In the genomic region with DNA sequence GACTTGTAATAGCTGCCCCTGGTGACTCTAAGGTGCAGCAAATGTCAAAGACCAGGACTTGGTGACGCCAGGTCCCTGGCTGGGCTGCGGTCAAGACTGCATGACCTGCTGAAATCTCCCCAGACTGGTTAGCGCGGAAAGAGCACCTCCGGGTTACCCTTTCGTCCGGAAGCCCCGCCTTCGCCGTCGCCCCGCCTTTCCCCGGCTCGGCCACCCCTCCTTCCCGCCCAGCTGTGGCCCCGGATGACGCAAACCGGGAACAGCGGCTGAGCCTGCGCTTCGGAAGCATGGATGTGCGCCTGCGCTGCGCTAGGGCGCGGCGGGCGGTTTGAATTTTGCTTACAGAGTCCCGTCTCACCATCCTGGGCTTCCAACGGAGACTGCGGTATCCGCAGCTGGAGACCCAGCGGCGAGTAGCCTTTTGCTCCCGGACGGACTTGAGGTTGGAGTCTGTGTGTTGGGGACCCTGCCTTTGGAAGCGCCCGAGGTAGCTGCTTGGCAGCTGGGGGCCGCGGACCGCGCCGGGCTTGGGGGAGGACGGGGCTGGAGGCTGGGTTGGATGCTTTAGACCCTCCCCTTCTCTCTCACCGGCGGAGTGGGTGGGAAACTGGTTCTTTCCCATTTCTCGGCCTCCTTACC, we compare ENCODE assay signal across 1 cellular context.
A peak's percentile ranks its signal among the peaks of the same experiment; 100 is the strongest.
TF ChIP-seq lines count a peak whose summit lies in the region.

Gene SKA1, plus strand, starts transcription at position 294 of the 639 bp plus-strand sequence. CDS start 785 bp downstream, outside the sequence.

TF ChIP-seq in HepG2, 621 proteins besides CTCF, POLR2A, EP300 and RAD21 (continued from another document and continues in another):
- TF ChIP-seq, protein P1, sequence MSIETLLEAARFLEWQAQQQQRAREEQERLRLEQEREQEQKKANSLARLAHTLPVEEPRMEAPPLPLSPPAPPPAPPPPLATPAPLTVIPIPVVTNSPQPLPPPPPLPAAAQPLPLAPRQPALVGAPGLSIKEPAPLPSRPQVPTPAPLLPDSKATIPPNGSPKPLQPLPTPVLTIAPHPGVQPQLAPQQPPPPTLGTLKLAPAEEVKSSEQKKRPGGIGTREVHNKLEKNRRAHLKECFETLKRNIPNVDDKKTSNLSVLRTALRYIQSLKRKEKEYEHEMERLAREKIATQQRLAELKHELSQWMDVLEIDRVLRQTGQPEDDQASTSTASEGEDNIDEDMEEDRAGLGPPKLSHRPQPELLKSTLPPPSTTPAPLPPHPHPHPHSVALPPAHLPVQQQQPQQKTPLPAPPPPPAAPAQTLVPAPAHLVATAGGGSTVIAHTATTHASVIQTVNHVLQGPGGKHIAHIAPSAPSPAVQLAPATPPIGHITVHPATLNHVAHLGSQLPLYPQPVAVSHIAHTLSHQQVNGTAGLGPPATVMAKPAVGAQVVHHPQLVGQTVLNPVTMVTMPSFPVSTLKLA (IDR thresholded peaks at IDR 0.05) = no peak
- TF ChIP-seq SKIL (CRISPR knock-in tag; IDR thresholded peaks at IDR 0.05; ENCODE audit: borderline replicate concordance) = no peak
- no peak for TF ChIP-seq ZNF616 (CRISPR knock-in tag; IDR thresholded peaks at IDR 0.05; ENCODE audit: low read depth)
- 0 out of 2 replicates have a peak, but pooled peaks have one; percentile 48 for TF ChIP-seq HOMEZ (CRISPR knock-in tag; IDR thresholded peaks at IDR 0.05; ENCODE audit: low read depth)
- peak; percentile 60; the same call in 1 of the 2 replicates for TF ChIP-seq ZBTB4 (CRISPR knock-in tag; IDR thresholded peaks at IDR 0.05; ENCODE audit: borderline replicate concordance)
- TF ChIP-seq NPAS2 (CRISPR knock-in tag; IDR thresholded peaks at IDR 0.05; ENCODE audit: borderline replicate concordance) = no peak
- TF ChIP-seq ZSCAN12 (CRISPR knock-in tag; IDR thresholded peaks at IDR 0.05) = no peak
- TF ChIP-seq ZNF577 (CRISPR knock-in tag; IDR thresholded peaks at IDR 0.05; ENCODE audit: borderline replicate concordance, low read depth) = no peak
- TF ChIP-seq EZH2 (conservative IDR thresholded peaks at IDR 0.05; ENCODE audit: low read depth, low read length) = no peak
- no peak for TF ChIP-seq NKX3-1 (CRISPR knock-in tag; IDR thresholded peaks at IDR 0.05)
- TF ChIP-seq CREM (IDR thresholded peaks at IDR 0.05) = peak; percentile 45
- TF ChIP-seq CREM (CRISPR knock-in tag; IDR thresholded peaks at IDR 0.05) = no peak
- peak; percentile 51; the same call in 1 of the 2 replicates for TF ChIP-seq CCDC6 (CRISPR knock-in tag; IDR thresholded peaks at IDR 0.05)
- peak; percentile 64; the same call in 1 of the 2 replicates for TF ChIP-seq NFKB2 (CRISPR knock-in tag; IDR thresholded peaks at IDR 0.05; ENCODE audit: borderline replicate concordance)
- no peak for TF ChIP-seq MZF1 (CRISPR knock-in tag; IDR thresholded peaks at IDR 0.05; ENCODE audit: borderline replicate concordance)
- no peak for TF ChIP-seq ZNF850 (CRISPR knock-in tag; conservative IDR thresholded peaks at IDR 0.05)
- TF ChIP-seq ZNF30 (CRISPR knock-in tag; IDR thresholded peaks at IDR 0.05) = no peak
- TF ChIP-seq, protein P2, sequence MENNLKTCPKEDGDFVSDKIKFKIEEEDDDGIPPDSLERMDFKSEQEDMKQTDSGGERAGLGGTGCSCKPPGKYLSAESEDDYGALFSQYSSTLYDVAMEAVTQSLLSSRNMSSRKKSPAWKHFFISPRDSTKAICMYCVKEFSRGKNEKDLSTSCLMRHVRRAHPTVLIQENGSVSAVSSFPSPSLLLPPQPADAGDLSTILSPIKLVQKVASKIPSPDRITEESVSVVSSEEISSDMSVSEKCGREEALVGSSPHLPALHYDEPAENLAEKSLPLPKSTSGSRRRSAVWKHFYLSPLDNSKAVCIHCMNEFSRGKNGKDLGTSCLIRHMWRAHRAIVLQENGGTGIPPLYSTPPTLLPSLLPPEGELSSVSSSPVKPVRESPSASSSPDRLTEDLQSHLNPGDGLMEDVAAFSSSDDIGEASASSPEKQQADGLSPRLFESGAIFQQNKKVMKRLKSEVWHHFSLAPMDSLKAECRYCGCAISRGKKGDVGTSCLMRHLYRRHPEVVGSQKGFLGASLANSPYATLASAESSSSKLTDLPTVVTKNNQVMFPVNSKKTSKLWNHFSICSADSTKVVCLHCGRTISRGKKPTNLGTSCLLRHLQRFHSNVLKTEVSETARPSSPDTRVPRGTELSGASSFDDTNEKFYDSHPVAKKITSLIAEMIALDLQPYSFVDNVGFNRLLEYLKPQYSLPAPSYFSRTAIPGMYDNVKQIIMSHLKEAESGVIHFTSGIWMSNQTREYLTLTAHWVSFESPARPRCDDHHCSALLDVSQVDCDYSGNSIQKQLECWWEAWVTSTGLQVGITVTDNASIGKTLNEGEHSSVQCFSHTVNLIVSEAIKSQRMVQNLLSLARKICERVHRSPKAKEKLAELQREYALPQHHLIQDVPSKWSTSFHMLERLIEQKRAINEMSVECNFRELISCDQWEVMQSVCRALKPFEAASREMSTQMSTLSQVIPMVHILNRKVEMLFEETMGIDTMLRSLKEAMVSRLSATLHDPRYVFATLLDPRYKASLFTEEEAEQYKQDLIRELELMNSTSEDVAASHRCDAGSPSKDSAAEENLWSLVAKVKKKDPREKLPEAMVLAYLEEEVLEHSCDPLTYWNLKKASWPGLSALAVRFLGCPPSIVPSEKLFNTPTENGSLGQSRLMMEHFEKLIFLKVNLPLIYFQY (CRISPR knock-in tag; IDR thresholded peaks at IDR 0.05; ENCODE audit: borderline replicate concordance) = no peak
- TF ChIP-seq ZNF788 (CRISPR knock-in tag; IDR thresholded peaks at IDR 0.05; ENCODE audit: borderline replicate concordance) = peak; percentile 81; the same call in 1 of the 2 replicates
- no peak for TF ChIP-seq FOXO1 (CRISPR knock-in tag; IDR thresholded peaks at IDR 0.05)
- peak; percentile 29; the same call in 1 of the 2 replicates for TF ChIP-seq FOXA3 (CRISPR knock-in tag; IDR thresholded peaks at IDR 0.05)
- no peak for TF ChIP-seq NR1H2 (CRISPR knock-in tag; IDR thresholded peaks at IDR 0.05; ENCODE audit: borderline replicate concordance, low read depth)
- TF ChIP-seq, protein P3, sequence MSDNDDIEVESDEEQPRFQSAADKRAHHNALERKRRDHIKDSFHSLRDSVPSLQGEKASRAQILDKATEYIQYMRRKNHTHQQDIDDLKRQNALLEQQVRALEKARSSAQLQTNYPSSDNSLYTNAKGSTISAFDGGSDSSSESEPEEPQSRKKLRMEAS (IDR thresholded peaks at IDR 0.05) = peak; percentile 63
- peak; percentile 85 for TF ChIP-seq ELF1 (CRISPR knock-in tag; IDR thresholded peaks at IDR 0.05)
- TF ChIP-seq, protein P4, sequence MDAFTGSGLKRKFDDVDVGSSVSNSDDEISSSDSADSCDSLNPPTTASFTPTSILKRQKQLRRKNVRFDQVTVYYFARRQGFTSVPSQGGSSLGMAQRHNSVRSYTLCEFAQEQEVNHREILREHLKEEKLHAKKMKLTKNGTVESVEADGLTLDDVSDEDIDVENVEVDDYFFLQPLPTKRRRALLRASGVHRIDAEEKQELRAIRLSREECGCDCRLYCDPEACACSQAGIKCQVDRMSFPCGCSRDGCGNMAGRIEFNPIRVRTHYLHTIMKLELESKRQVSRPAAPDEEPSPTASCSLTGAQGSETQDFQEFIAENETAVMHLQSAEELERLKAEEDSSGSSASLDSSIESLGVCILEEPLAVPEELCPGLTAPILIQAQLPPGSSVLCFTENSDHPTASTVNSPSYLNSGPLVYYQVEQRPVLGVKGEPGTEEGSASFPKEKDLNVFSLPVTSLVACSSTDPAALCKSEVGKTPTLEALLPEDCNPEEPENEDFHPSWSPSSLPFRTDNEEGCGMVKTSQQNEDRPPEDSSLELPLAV (CRISPR knock-in tag; conservative IDR thresholded peaks at IDR 0.05; ENCODE audit: low read depth) = no peak
- no peak; the same call in 1 of the 2 replicates for TF ChIP-seq ZIK1 (CRISPR knock-in tag; IDR thresholded peaks at IDR 0.05; ENCODE audit: borderline replicate concordance, low read depth)
- TF ChIP-seq RERE (CRISPR knock-in tag; IDR thresholded peaks at IDR 0.05; ENCODE audit: low read depth) = no peak; the same call in 1 of the 2 replicates
- TF ChIP-seq, protein P5, sequence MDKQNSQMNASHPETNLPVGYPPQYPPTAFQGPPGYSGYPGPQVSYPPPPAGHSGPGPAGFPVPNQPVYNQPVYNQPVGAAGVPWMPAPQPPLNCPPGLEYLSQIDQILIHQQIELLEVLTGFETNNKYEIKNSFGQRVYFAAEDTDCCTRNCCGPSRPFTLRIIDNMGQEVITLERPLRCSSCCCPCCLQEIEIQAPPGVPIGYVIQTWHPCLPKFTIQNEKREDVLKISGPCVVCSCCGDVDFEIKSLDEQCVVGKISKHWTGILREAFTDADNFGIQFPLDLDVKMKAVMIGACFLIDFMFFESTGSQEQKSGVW (CRISPR knock-in tag; IDR thresholded peaks at IDR 0.05; ENCODE audit: borderline replicate concordance) = no peak
- TF ChIP-seq ESRRA (CRISPR knock-in tag; IDR thresholded peaks at IDR 0.05; ENCODE audit: low read depth) = no peak
- TF ChIP-seq TOE1 (CRISPR knock-in tag; IDR thresholded peaks at IDR 0.05) = no peak
- TF ChIP-seq CC2D1A (CRISPR knock-in tag; IDR thresholded peaks at IDR 0.05) = no peak
- no peak for TF ChIP-seq MTA3 (CRISPR knock-in tag; IDR thresholded peaks at IDR 0.05)
- no peak for TF ChIP-seq ZSCAN29 (CRISPR knock-in tag; conservative IDR thresholded peaks at IDR 0.05)
- 0 out of 2 replicates have a peak, but pooled peaks have one; percentile 48 for TF ChIP-seq ZNF335 (CRISPR knock-in tag; IDR thresholded peaks at IDR 0.05)
